8 cellular contexts compared by ENCODE assay signal in the genomic region with DNA sequence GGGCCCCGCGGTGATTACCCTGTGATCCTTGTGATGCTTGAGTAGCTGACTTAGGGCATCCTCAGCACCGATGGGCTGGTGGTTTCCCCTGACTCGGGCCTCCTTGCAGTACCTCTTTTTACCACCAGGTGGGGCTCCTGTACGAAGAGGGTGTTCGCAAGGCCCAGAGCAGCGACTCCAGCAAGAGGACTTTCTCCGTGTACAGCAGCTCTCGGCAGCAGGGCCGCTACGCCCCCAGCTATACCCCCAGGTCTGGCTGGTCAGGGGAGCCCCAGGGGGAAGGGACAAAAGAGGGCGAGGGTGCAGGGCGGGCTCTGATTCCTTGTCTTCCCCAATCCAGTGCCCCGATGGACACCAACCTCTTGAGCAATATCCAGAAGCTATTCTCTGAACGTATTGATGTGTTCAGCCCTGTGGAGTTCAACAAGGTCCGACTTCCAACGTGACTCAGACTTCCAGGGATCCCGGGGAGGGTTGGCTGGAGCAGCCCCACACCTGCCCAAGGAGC. TPM values are rescaled to one million over a fixed set of nuclear protein-coding genes. Genes with fewer than 3 reads are reported as not detected.
DNase-seq lines count a peak whose midpoint lies in the region; ATAC-seq and TF ChIP-seq lines count a peak whose summit lies in the region.

No MANE protein-coding gene starts in this region.

- peaks cover 7% of the 10 kb centered on the region for H3K4me1 ChIP-seq in prostate gland (replicated peaks)
- peaks cover 25% of the 10 kb centered on the region for H3K4me1 ChIP-seq in upper lobe of right lung

- no peak overlapping the region for H3K4me3 Mint-ChIP-seq in activated naive CD8-positive, alpha-beta T cell treated with anti-CD3 and anti-CD28 coated beads, Interleukin-2, amount 10 ng/mL, durations not matched to agents 7 days and 5 days

- peaks cover 5% of the 10 kb centered on the region for H3K36me3 Mint-ChIP-seq in activated naive CD8-positive, alpha-beta T cell treated with anti-CD3 and anti-CD28 coated beads, Interleukin-2, amount 10 ng/mL, durations not matched to agents 7 days and 5 days

- no peaks in the 10 kb centered on the region for H3K27me3 Mint-ChIP-seq in activated naive CD8-positive, alpha-beta T cell treated with anti-CD3 and anti-CD28 coated beads, Interleukin-2, amount 10 ng/mL, durations not matched to agents 7 days and 5 days

- intact Hi-C loops in Right ventricle myocardium inferior (cut with DNase I), result loop anchor here (2.0 to 5.0 kb wide), 2 partner anchors 96 to 152 kb away; a partner anchor contains a TSS
- intact Hi-C loops in prostate gland (cut with DNase I), result loop anchor here (10.0 kb wide), 2 partner anchors 196 to 256 kb away; a partner anchor contains a TSS
- intact Hi-C loops in upper lobe of right lung (cut with DNase I), result no loop called here

- H3K36me3 ChIP-seq in prostate gland (no peaks in the 10 kb centered on the region), upper lobe of right lung (peaks cover 26% of the 10 kb centered on the region)

- no peaks in the 10 kb centered on the region for H3K9me3 ChIP-seq in prostate gland
- no peaks in the 10 kb centered on the region for H3K9me3 ChIP-seq in upper lobe of right lung

- ATAC-seq in GM18505 (IDR thresholded peaks at IDR 0.05; ENCODE audit: unreplicated experiment) (no peak), Right ventricle myocardium inferior (peak; percentile 56), upper lobe of right lung (peak; percentile 72)
- peak; percentile 37 for ATAC-seq in activated naive CD8-positive, alpha-beta T cell treated with anti-CD3 and anti-CD28 coated beads, Interleukin-2, amount 10 ng/mL, durations not matched to agents 7 days and 5 days (ENCODE audit: low read depth)

- H3K9me3 Mint-ChIP-seq in activated naive CD8-positive, alpha-beta T cell treated with anti-CD3 and anti-CD28 coated beads, Interleukin-2, amount 10 ng/mL, durations not matched to agents 7 days and 5 days, result no peaks in the 10 kb centered on the region

- peak; percentile 7 for TF ChIP-seq POLR2A in GM18505 (IDR thresholded peaks at IDR 0.05; ENCODE audit: borderline replicate concordance, extremely low read depth, insufficient read depth, insufficient read length)
- TF ChIP-seq POLR2A in prostate gland (IDR thresholded peaks at IDR 0.05), result no peak

- DNase-seq in NCI-H146 treated with DMSO at 0.1 percent for 48 hours (lab: John Stamatoyannopoulos, UW; ENCODE audit: unreplicated experiment) (peak; percentile 70), SW480 (ENCODE audit: low spot score) (peak; percentile 79), Right ventricle myocardium inferior (ENCODE audit: missing footprints) (peak; percentile 90), prostate gland (ENCODE audit: low spot score) (peak; percentile 86), upper lobe of right lung (peak; percentile 88)
- DNase-seq in activated naive CD8-positive, alpha-beta T cell treated with anti-CD3 and anti-CD28 coated beads, Interleukin-2, amount 10 ng/mL, durations not matched to agents 7 days and 5 days, result peak; percentile 96

- POLR2A ChIA-PET in activated naive CD8-positive, alpha-beta T cell treated with anti-CD3 and anti-CD28 coated beads, Interleukin-2, amount 10 ng/mL, durations not matched to agents 7 days and 5 days (lab: Charles Lee), result interaction anchor here (1.3 to 4.1 kb wide), 9 partner anchors 9 to 266 kb away, joined by 4 to 40 read pairs (median 5); a partner anchor contains a TSS

- H3K4me1 Mint-ChIP-seq in activated naive CD8-positive, alpha-beta T cell treated with anti-CD3 and anti-CD28 coated beads, Interleukin-2, amount 10 ng/mL, durations not matched to agents 7 days and 5 days, result peaks cover 28% of the 10 kb centered on the region

- peak overlapping the region; percentile 74 for H3K27ac Mint-ChIP-seq in activated naive CD8-positive, alpha-beta T cell treated with anti-CD3 and anti-CD28 coated beads, Interleukin-2, amount 10 ng/mL, durations not matched to agents 7 days and 5 days

- WGBS in prostate gland, result 16% methylated on average over 18 of the region's 18 CpGs

- peak; percentile 96 for TF ChIP-seq CTCF in 22Rv1 (IDR thresholded peaks at IDR 0.05)
- peak; percentile 98 for TF ChIP-seq CTCF in prostate gland (IDR thresholded peaks at IDR 0.05)
- TF ChIP-seq CTCF in upper lobe of right lung (IDR thresholded peaks at IDR 0.05), result peak; percentile 100

- H3K4me3 ChIP-seq in prostate gland, result no peak overlapping the region
- H3K4me3 ChIP-seq in upper lobe of right lung, result no peak overlapping the region

- no peaks in the 10 kb centered on the region for H3K27me3 ChIP-seq in prostate gland (replicated peaks; ENCODE audit: insufficient read depth)
- no peaks in the 10 kb centered on the region for H3K27me3 ChIP-seq in upper lobe of right lung

- H3K27ac ChIP-seq in 22Rv1 (peak overlapping the region; percentile 99), prostate gland (peak overlapping the region; percentile 34 to 60), upper lobe of right lung (no peak overlapping the region)

RNA-seq across cellular contexts. Expression of a gene that starts 1.3 kb away (rescaled TPM):
- 10 to 100 TPM; 26.1 to 26.2 TPM for total RNA-seq in activated naive CD8-positive, alpha-beta T cell treated with anti-CD3 and anti-CD28 coated beads, Interleukin-2, amount 10 ng/mL, durations not matched to agents 7 days and 5 days
- total RNA-seq in Right ventricle myocardium inferior (53.1 TPM), prostate gland (100 to 1,000 TPM in 1 of 2 donors, 10 to 100 TPM in 1; 73.9 to 185 TPM), upper lobe of right lung (39.0 TPM)

RNA-seq across cellular contexts. Expression of a gene that starts 7.1 kb away (rescaled TPM):
- total RNA-seq in activated naive CD8-positive, alpha-beta T cell treated with anti-CD3 and anti-CD28 coated beads, Interleukin-2, amount 10 ng/mL, durations not matched to agents 7 days and 5 days, result 10 to 100 TPM; 11.1 to 11.9 TPM
- 5.8 TPM for total RNA-seq in Right ventricle myocardium inferior
- total RNA-seq in prostate gland, result 10 to 100 TPM; 32.7 to 37.8 TPM
- 7.5 TPM for total RNA-seq in upper lobe of right lung

RNA-seq across cellular contexts. Expression of a gene that starts 11.5 kb away (rescaled TPM):
- 1,000 to 10,000 TPM; 1,110 to 1,162 TPM for total RNA-seq in activated naive CD8-positive, alpha-beta T cell treated with anti-CD3 and anti-CD28 coated beads, Interleukin-2, amount 10 ng/mL, durations not matched to agents 7 days and 5 days
- total RNA-seq in Right ventricle myocardium inferior (714 TPM), prostate gland (100 to 1,000 TPM; 654 to 691 TPM), upper lobe of right lung (754 TPM)

RNA-seq across cellular contexts. Expression of a gene that starts 11.7 kb away (rescaled TPM):
- total RNA-seq in activated naive CD8-positive, alpha-beta T cell treated with anti-CD3 and anti-CD28 coated beads, Interleukin-2, amount 10 ng/mL, durations not matched to agents 7 days and 5 days, result 10 to 100 TPM; 50.7 to 53.6 TPM
- total RNA-seq in Right ventricle myocardium inferior (35.8 TPM), prostate gland (100 to 1,000 TPM in 1 of 2 donors, 10 to 100 TPM in 1; 99.9 to 113 TPM), upper lobe of right lung (53.7 TPM)

RNA-seq across cellular contexts. Expression of a gene that starts 14.4 kb away (rescaled TPM):
- total RNA-seq in activated naive CD8-positive, alpha-beta T cell treated with anti-CD3 and anti-CD28 coated beads, Interleukin-2, amount 10 ng/mL, durations not matched to agents 7 days and 5 days, result 100 to 1,000 TPM; 130 to 138 TPM
- total RNA-seq in Right ventricle myocardium inferior, result 95.2 TPM
- 100 to 1,000 TPM; 323 to 542 TPM for total RNA-seq in prostate gland
- total RNA-seq in upper lobe of right lung, result 101 TPM
